1 cellular context compared by ENCODE assay signal in the genomic region with DNA sequence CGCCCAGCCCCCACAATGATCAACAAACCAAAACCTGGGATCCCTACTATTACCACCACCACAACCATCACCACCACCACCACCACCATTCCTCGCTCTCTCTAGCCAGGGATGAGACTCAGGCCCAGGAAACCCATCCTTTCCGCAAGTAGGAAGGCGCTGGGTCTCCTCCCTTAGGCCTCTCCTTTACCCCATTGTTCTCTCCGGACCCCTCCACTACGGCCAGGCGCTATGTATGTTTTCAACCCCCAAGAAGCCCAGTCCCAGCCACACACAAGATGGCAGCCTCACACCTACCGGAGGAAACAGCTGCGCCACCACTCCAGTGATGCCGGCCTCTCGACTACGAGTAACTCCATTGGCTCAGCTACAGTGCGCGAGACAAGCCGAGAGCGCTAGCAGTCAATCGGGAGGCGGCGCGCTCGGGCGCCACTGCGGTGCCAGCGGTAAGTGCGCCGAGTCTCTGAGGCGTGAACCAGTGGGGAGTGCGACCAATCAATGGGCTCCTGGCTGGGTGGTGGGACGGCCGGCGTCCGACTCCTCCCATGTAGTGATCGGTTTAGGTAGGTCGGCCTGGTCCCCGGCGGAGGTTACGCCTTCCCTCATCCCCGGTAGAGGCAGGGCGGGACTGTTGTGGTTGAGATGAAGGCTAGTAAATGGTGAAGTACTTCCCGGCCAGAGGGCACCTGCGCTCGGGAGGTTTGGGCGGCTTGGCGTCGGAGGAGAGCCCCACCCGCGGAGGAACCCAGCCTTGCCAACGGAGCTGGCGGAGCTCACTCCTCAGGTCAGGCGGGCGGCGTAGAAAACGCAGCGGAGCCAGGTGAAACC.
TF ChIP-seq lines count a peak whose summit lies in the region.

A gene (minus strand): TSS at position 376 of the 828 bp plus-strand sequence. CDS start 61,154 bp downstream, outside the sequence.
A gene with protein sequence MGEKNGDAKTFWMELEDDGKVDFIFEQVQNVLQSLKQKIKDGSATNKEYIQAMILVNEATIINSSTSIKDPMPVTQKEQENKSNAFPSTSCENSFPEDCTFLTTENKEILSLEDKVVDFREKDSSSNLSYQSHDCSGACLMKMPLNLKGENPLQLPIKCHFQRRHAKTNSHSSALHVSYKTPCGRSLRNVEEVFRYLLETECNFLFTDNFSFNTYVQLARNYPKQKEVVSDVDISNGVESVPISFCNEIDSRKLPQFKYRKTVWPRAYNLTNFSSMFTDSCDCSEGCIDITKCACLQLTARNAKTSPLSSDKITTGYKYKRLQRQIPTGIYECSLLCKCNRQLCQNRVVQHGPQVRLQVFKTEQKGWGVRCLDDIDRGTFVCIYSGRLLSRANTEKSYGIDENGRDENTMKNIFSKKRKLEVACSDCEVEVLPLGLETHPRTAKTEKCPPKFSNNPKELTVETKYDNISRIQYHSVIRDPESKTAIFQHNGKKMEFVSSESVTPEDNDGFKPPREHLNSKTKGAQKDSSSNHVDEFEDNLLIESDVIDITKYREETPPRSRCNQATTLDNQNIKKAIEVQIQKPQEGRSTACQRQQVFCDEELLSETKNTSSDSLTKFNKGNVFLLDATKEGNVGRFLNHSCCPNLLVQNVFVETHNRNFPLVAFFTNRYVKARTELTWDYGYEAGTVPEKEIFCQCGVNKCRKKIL (plus strand): TSS at position 586 of the 828 bp plus-strand sequence. CDS start 7,620 bp downstream, outside the sequence.

TF ChIP-seq in IMR-90, 13 proteins besides CTCF, POLR2A, EP300 and RAD21:
- TF ChIP-seq FOS (IDR thresholded peaks at IDR 0.05; ENCODE audit: low read depth, low read length), result 0 out of 2 replicates have a peak, but pooled peaks have one; percentile 13
- TF ChIP-seq, protein P1, sequence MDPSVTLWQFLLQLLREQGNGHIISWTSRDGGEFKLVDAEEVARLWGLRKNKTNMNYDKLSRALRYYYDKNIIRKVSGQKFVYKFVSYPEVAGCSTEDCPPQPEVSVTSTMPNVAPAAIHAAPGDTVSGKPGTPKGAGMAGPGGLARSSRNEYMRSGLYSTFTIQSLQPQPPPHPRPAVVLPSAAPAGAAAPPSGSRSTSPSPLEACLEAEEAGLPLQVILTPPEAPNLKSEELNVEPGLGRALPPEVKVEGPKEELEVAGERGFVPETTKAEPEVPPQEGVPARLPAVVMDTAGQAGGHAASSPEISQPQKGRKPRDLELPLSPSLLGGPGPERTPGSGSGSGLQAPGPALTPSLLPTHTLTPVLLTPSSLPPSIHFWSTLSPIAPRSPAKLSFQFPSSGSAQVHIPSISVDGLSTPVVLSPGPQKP (IDR thresholded peaks at IDR 0.05; ENCODE audit: borderline replicate concordance, low read depth, low read length), result no peak
- TF ChIP-seq RCOR1 (IDR thresholded peaks at IDR 0.05; ENCODE audit: insufficient replicate concordance, low read length), result no peak
- peak; percentile 17; the same call in 1 of the 2 replicates for TF ChIP-seq MAZ (IDR thresholded peaks at IDR 0.05; ENCODE audit: borderline replicate concordance, low read depth, low read length)
- TF ChIP-seq NFE2L2 (IDR thresholded peaks at IDR 0.05; ENCODE audit: low read depth, low read length), result no peak
- peak; percentile 27; the same call in 1 of the 2 replicates for TF ChIP-seq MXI1 (IDR thresholded peaks at IDR 0.05; ENCODE audit: borderline replicate concordance, low read depth, low read length)
- TF ChIP-seq BHLHE40 (IDR thresholded peaks at IDR 0.05; ENCODE audit: low read depth, low read length), result 0 out of 2 replicates have a peak, but pooled peaks have one; percentile 17
